30 cellular contexts compared by ENCODE assay signal in genomic region chr10:23174974-23175512, GRCh38. TPM values are rescaled to one million over a fixed set of nuclear protein-coding genes. Genes with fewer than 3 reads are reported as not detected.
"Had no signal": no experiment of that assay in that cellular context is flagged by ENCODE, and none has a peak within 500 bp of the region (broad histone marks: within the 10 kb centered on the region; RNA-seq: fewer than 3 reads in every experiment).

No MANE protein-coding gene starts in this region.

- H3K4me2 ChIP-seq: KMS-11 had no signal

- H3K27ac ChIP-seq: brain microvascular endothelial cell, cardiac muscle cell, KMS-11 had no signal

- H3K4me3 Mint-ChIP-seq: activated CD4-positive, alpha-beta memory T cell treated with anti-CD3 and anti-CD28 coated beads, Interleukin-2, amount 10 ng/mL, durations not matched to agents 7 days and 5 days; activated CD4-positive, alpha-beta T cell treated with anti-CD3 and anti-CD28 coated beads, Interleukin-2, amount 10 ng/mL, durations not matched to agents 7 days and 5 days; activated naive CD4-positive, alpha-beta T cell treated with anti-CD3 and anti-CD28 coated beads for 36 hours; activated naive CD8-positive, alpha-beta T cell; activated T-helper 17 cell treated with anti-CD3 and anti-CD28 coated beads, Interleukin-2, amount 50 U/mL, for 72 hours; T-helper 1 cell treated with Interleukin-12 subunit alpha and Interleukin-12 subunit beta and Interleukin-4 antibody, amounts not matched to agents 30 μg/mL and 1 μg/mL, for 36 hours had no signal

- H3K9me3 Mint-ChIP-seq: activated CD4-positive, alpha-beta memory T cell treated with anti-CD3 and anti-CD28 coated beads, Interleukin-2, amount 10 ng/mL, durations not matched to agents 7 days and 5 days; activated CD4-positive, alpha-beta T cell treated with anti-CD3 and anti-CD28 coated beads, Interleukin-2, amount 10 ng/mL, durations not matched to agents 7 days and 5 days; activated naive CD4-positive, alpha-beta T cell treated with anti-CD3 and anti-CD28 coated beads for 36 hours; activated T-helper 17 cell treated with anti-CD3 and anti-CD28 coated beads, Interleukin-2, amount 50 U/mL, for 72 hours; T-helper 1 cell treated with Interleukin-12 subunit alpha and Interleukin-12 subunit beta and Interleukin-4 antibody, amounts not matched to agents 30 μg/mL and 1 μg/mL, for 36 hours had no signal

- ATAC-seq: activated T-helper 17 cell treated with anti-CD3 and anti-CD28 coated beads, Interleukin-2, amount 50 U/mL, for 72 hours; Panc1; Right ventricle myocardium inferior; SK-N-SH treated with all-trans-retinoic acid at 6 μM for 48 hours had no signal

- H3K36me3 ChIP-seq: brain microvascular endothelial cell, cardiac muscle cell had no signal

- H3K27ac Mint-ChIP-seq: activated CD4-positive, alpha-beta memory T cell treated with anti-CD3 and anti-CD28 coated beads, Interleukin-2, amount 10 ng/mL, durations not matched to agents 7 days and 5 days; activated CD4-positive, alpha-beta T cell treated with anti-CD3 and anti-CD28 coated beads, Interleukin-2, amount 10 ng/mL, durations not matched to agents 7 days and 5 days; activated naive CD4-positive, alpha-beta T cell treated with anti-CD3 and anti-CD28 coated beads for 36 hours; activated naive CD8-positive, alpha-beta T cell; activated T-helper 17 cell treated with anti-CD3 and anti-CD28 coated beads, Interleukin-2, amount 50 U/mL, for 72 hours; T-helper 1 cell treated with Interleukin-12 subunit alpha and Interleukin-12 subunit beta and Interleukin-4 antibody, amounts not matched to agents 30 μg/mL and 1 μg/mL, for 36 hours had no signal

- H3K36me3 Mint-ChIP-seq: activated naive CD8-positive, alpha-beta T cell had no signal

- FAIRE-seq: astrocyte had no signal

- H3K4me1 Mint-ChIP-seq: activated CD4-positive, alpha-beta memory T cell treated with anti-CD3 and anti-CD28 coated beads, Interleukin-2, amount 10 ng/mL, durations not matched to agents 7 days and 5 days; activated CD4-positive, alpha-beta T cell treated with anti-CD3 and anti-CD28 coated beads, Interleukin-2, amount 10 ng/mL, durations not matched to agents 7 days and 5 days; activated T-helper 17 cell treated with anti-CD3 and anti-CD28 coated beads, Interleukin-2, amount 50 U/mL, for 72 hours had no signal

- DNase-seq: activated CD4-positive, alpha-beta memory T cell treated with anti-CD3 and anti-CD28 coated beads, Interleukin-2, amount 10 ng/mL, durations not matched to agents 7 days and 5 days; activated CD4-positive, alpha-beta T cell treated with anti-CD3 and anti-CD28 coated beads for 1 hour; activated CD4-positive, alpha-beta T cell treated with anti-CD3 and anti-CD28 coated beads, Interleukin-2, amount 10 ng/mL, durations not matched to agents 7 days and 5 days; activated gamma-delta T cell; activated naive CD4-positive, alpha-beta T cell treated with anti-CD3 and anti-CD28 coated beads for 36 hours; activated T-cell treated with anti-CD3 and anti-CD28 coated beads for 4 hours; activated T-cell treated with anti-CD3 and anti-CD28 coated beads, Interleukin-2, amount 50 U/mL, for 48 hours; brain microvascular endothelial cell; NCI-H1092 treated with DMSO at 0.1 percent for 48 hours; NCI-H1436; NCI-H1694 treated with DMSO at 0.1 percent for 48 hours; NCI-H2029 treated with DMSO at 0.1 percent for 48 hours; NCI-H345; NCI-H510A; NCI-H69; NK-92 treated with Interleukin-12 subunit alpha and Interleukin-12 subunit beta, amount 100 ng/mL, for 24 hours; OCI-M1; RPMI8226; SW 1271 had no signal

RNA-seq across cellular contexts. Expression of gene PTF1A, which starts 17.1 kb away (rescaled TPM):
- total RNA-seq: activated CD4-positive, alpha-beta memory T cell treated with anti-CD3 and anti-CD28 coated beads, Interleukin-2, amount 10 ng/mL, durations not matched to agents 7 days and 5 days; activated CD4-positive, alpha-beta T cell treated with anti-CD3 and anti-CD28 coated beads, Interleukin-2, amount 10 ng/mL, durations not matched to agents 7 days and 5 days; activated CD8-positive, alpha-beta memory T cell treated with anti-CD3 and anti-CD28 coated beads for 36 hours; activated naive CD4-positive, alpha-beta T cell treated with anti-CD3 and anti-CD28 coated beads for 36 hours; activated T-helper 17 cell treated with anti-CD3 and anti-CD28 coated beads, Interleukin-2, amount 50 U/mL, for 72 hours; astrocyte; cardiac muscle cell; MCF 10A; Right ventricle myocardium inferior had no signal
- polyA plus RNA-seq: cardiac muscle cell had no signal
